In genomic region chr2:101675512-101675911, GRCh38 we compare ENCODE assay signal across 29 cellular contexts. TPM values are rescaled to one million over a fixed set of nuclear protein-coding genes. Genes with fewer than 3 reads are reported as not detected.
DNase-seq lines count a peak whose midpoint lies in the region; ATAC-seq, FAIRE-seq and TF ChIP-seq lines count a peak whose summit lies in the region.
"Had no signal": no experiment of that assay in that cellular context is flagged by ENCODE, and none has a peak within 500 bp of the region (broad histone marks: within the 10 kb centered on the region; RNA-seq: fewer than 3 reads in every experiment).

No MANE protein-coding gene starts in this region.

- H3K4me2 ChIP-seq in GM12878 (ENCODE audit: control insufficient read depth, insufficient read depth): peak overlapping the region; percentile 18; the same call in 1 of the 2 replicates

- SMC1A ChIA-PET in GM12878 (lab: Charles Lee; ENCODE audit: uncharacterized antibody, unreplicated experiment): interaction anchor here (0.7 to 2.6 kb wide), 13 partner anchors 13 to 256 kb away, joined by 3 to 13 read pairs (median 4); no protein-coding TSS in a partner anchor

- RAD21 ChIA-PET in GM12878 (lab: Charles Lee; ENCODE audit: unreplicated experiment): interaction anchor here (0.7 to 1.5 kb wide), 8 partner anchors 23 to 107 kb away, joined by 3 to 8 read pairs (median 4); no protein-coding TSS in a partner anchor

- TF ChIP-seq POLR2A in GM12878 (IDR thresholded peaks at IDR 0.05; ENCODE audit: low read depth, low read length): no peak

- no peak overlapping the region for H3K27ac Mint-ChIP-seq in activated naive CD8-positive, alpha-beta T cell treated with anti-CD3 and anti-CD28 coated beads, Interleukin-2, amount 50 U/mL, for 24 hours
- no peak overlapping the region for H3K27ac Mint-ChIP-seq in activated naive CD8-positive, alpha-beta T cell treated with anti-CD3 and anti-CD28 coated beads for 36 hours
- H3K27ac Mint-ChIP-seq: activated naive CD8-positive, alpha-beta T cell; activated T-helper 1 cell treated with anti-CD3 and anti-CD28 coated beads, Interleukin-12 subunit alpha, Interleukin-12 subunit beta, Interleukin-2, Interleukin-4 antibody, amounts not matched to agents 30 ng/mL and 10 ng/mL and 1 ng/mL, durations not matched to agents 14 hours and 24 hours and 36 hours; endodermal cell; IgD-negative memory B cell had no signal

- H3K36me3 Mint-ChIP-seq in activated naive CD8-positive, alpha-beta T cell treated with anti-CD3 and anti-CD28 coated beads, Interleukin-2, amount 50 U/mL, for 24 hours (ENCODE audit: low read depth): peaks cover 4% of the 10 kb centered on the region
- peaks cover 6% of the 10 kb centered on the region for H3K36me3 Mint-ChIP-seq in activated naive CD8-positive, alpha-beta T cell treated with anti-CD3 and anti-CD28 coated beads for 36 hours

- H2AFZ ChIP-seq in GM12878 (ENCODE audit: control insufficient read depth, low read depth, low read length): no peak overlapping the region

- H3K4me1 Mint-ChIP-seq in activated naive CD8-positive, alpha-beta T cell treated with anti-CD3 and anti-CD28 coated beads, Interleukin-2, amount 50 U/mL, for 24 hours: peaks cover 12% of the 10 kb centered on the region
- H3K4me1 Mint-ChIP-seq in activated naive CD8-positive, alpha-beta T cell treated with anti-CD3 and anti-CD28 coated beads for 36 hours: peaks cover 6% of the 10 kb centered on the region

- CTCF ChIA-PET in GM12878 (lab: Yijun Ruan, JAX): interaction anchor here (0.9 to 1.0 kb wide), 3 partner anchors 153 to 208 kb away, joined by 3 read pairs; no protein-coding TSS in a partner anchor

- H3K4me1 ChIP-seq in GM12878 (ENCODE audit: control insufficient read depth, insufficient read depth, low read length): no peaks in the 10 kb centered on the region

- peaks cover 20% of the 10 kb centered on the region for H3K9me3 Mint-ChIP-seq in activated naive CD8-positive, alpha-beta T cell treated with anti-CD3 and anti-CD28 coated beads, Interleukin-2, amount 50 U/mL, for 24 hours
- peaks cover 8% of the 10 kb centered on the region for H3K9me3 Mint-ChIP-seq in activated naive CD8-positive, alpha-beta T cell treated with anti-CD3 and anti-CD28 coated beads for 36 hours
- H3K9me3 Mint-ChIP-seq: natural killer cell treated with Interleukin-12 subunit alpha and Interleukin-12 subunit beta and Interleukin-15 and Interleukin-18, amount 100 ng/mL, for 72 hours had no signal

- H3K27ac ChIP-seq in GM12878 (ENCODE audit: control insufficient read depth, insufficient read depth): no peak overlapping the region
- H3K27ac ChIP-seq: tibial nerve, WERI-Rb-1 had no signal

- H3K27me3 Mint-ChIP-seq in activated naive CD8-positive, alpha-beta T cell treated with anti-CD3 and anti-CD28 coated beads, Interleukin-2, amount 50 U/mL, for 24 hours: no peaks in the 10 kb centered on the region
- H3K27me3 Mint-ChIP-seq in activated naive CD8-positive, alpha-beta T cell treated with anti-CD3 and anti-CD28 coated beads for 36 hours: no peaks in the 10 kb centered on the region
- H3K27me3 Mint-ChIP-seq: activated naive CD8-positive, alpha-beta T cell; IgD-negative memory B cell had no signal

- no peaks in the 10 kb centered on the region for H3K36me3 ChIP-seq in GM12878 (ENCODE audit: control insufficient read depth in 2 of 2, insufficient read depth in 2 of 2, low read length in 1 of 2)
- H3K36me3 ChIP-seq: tibial nerve, WERI-Rb-1 had no signal

- TF ChIP-seq EP300 in GM12878 (IDR thresholded peaks at IDR 0.05; ENCODE audit: borderline replicate concordance in 1 of 2, control insufficient read depth in 1 of 2, low read depth in 2 of 2, low read length in 2 of 2): peak; percentile 91 to 96; a peak in 3 of 4 replicates

- no peak for TF ChIP-seq CTCF in GM12878 (IDR thresholded peaks at IDR 0.05 in 2 of 3, conservative IDR thresholded peaks at IDR 0.05 in 1 of 3; ENCODE audit: control insufficient read depth in 2 of 3, extremely low read depth in 1 of 3, insufficient read depth in 1 of 3, low read depth in 3 of 3, low read length in 3 of 3)

- intact Hi-C loops in GM12878 (cut with micrococcal nuclease; ENCODE audit: unreplicated experiment): loop anchor here (2.0 to 5.0 kb wide), 2 partner anchors 53 to 77 kb away; no protein-coding TSS in a partner anchor

- ATAC-seq in activated naive CD8-positive, alpha-beta T cell treated with anti-CD3 and anti-CD28 coated beads, Interleukin-2, amount 50 U/mL, for 24 hours: peak; percentile 46
- ATAC-seq in HG02610 (IDR thresholded peaks at IDR 0.05; ENCODE audit: unreplicated experiment) (peak; percentile 57), GM12878 (peak; percentile 92)
- ATAC-seq: HCT116, mucosa of descending colon had no signal

- no peak overlapping the region for H3K4me3 Mint-ChIP-seq in activated naive CD8-positive, alpha-beta T cell treated with anti-CD3 and anti-CD28 coated beads, Interleukin-2, amount 50 U/mL, for 24 hours
- H3K4me3 Mint-ChIP-seq in activated naive CD8-positive, alpha-beta T cell treated with anti-CD3 and anti-CD28 coated beads for 36 hours: no peak overlapping the region
- H3K4me3 Mint-ChIP-seq: activated naive CD8-positive, alpha-beta T cell; activated T-helper 1 cell treated with anti-CD3 and anti-CD28 coated beads, Interleukin-12 subunit alpha, Interleukin-12 subunit beta, Interleukin-2, Interleukin-4 antibody, amounts not matched to agents 30 ng/mL and 10 ng/mL and 1 ng/mL, durations not matched to agents 14 hours and 24 hours and 36 hours; endodermal cell; natural killer cell treated with Interleukin-12 subunit alpha and Interleukin-12 subunit beta and Interleukin-15 and Interleukin-18, amount 100 ng/mL, for 72 hours had no signal

- H3K4me3 ChIP-seq in GM12878: no peak overlapping the region
- H3K4me3 ChIP-seq: lung, mucosa of descending colon, tibial nerve had no signal

- in situ Hi-C loops in GM12878 (cut with MboI): no loop called here

- 0% methylated on average over 2 of the region's 2 CpGs for WGBS in GM12878 (ENCODE audit: insufficient coverage, insufficient replicate concordance, low lambda C conversion rate, missing lambda C conversion rate)

- no peak for TF ChIP-seq RAD21 in GM12878 (IDR thresholded peaks at IDR 0.05; ENCODE audit: insufficient read depth, low read depth, low read length)

- H3K79me2 ChIP-seq in GM12878 (ENCODE audit: control insufficient read depth, insufficient read depth, low read length): no peaks in the 10 kb centered on the region

- no peak overlapping the region for H3K9ac ChIP-seq in GM12878 (ENCODE audit: control insufficient read depth, insufficient read depth, low read length)

- BruUV-seq in GM12878 (replicated peaks; lab: Mats Ljungman, UMichigan): no TSS peak

- no peaks in the 10 kb centered on the region; a peak in 1 of 4 replicates for H3K27me3 ChIP-seq in GM12878 (replicated peaks in 1 of 2; ENCODE audit: control insufficient read depth in 2 of 2, insufficient read depth in 2 of 2, low read length in 1 of 2)
- H3K27me3 ChIP-seq: tibial nerve had no signal

- H4K20me1 ChIP-seq in GM12878 (ENCODE audit: control insufficient read depth, insufficient read depth): no peaks in the 10 kb centered on the region

- H3K9me3 ChIP-seq in GM12878 (replicated peaks; ENCODE audit: control insufficient read depth, insufficient read depth, low read length): peaks cover 4% of the 10 kb centered on the region; the same call in 1 of the 3 replicates

- FAIRE-seq in GM12878 (lab: Jason Lieb, UNC): peak; percentile 88
- FAIRE-seq: astrocyte, frontal cortex had no signal

- POLR2A ChIA-PET in GM12878 (lab: Charles Lee): interaction anchor here (1.0 kb wide), 1 partner anchor 53 kb away, joined by 3 read pairs; no protein-coding TSS in a partner anchor

- no peak for DNase-seq in activated naive CD8-positive, alpha-beta T cell treated with anti-CD3 and anti-CD28 coated beads, Interleukin-2, amount 50 U/mL, for 24 hours
- no peak for DNase-seq in activated naive CD8-positive, alpha-beta T cell treated with anti-CD3 and anti-CD28 coated beads for 36 hours
- peak; percentile 75 for DNase-seq in GM12878 (ENCODE audit: low read depth, low spot score)
- no peak for DNase-seq in EL
- no peak for DNase-seq in H4 (ENCODE audit: low spot score)
- no peak for DNase-seq in NCI-H2107 (lab: John Stamatoyannopoulos, UW)
- no peak for DNase-seq in COR-L47 (lab: John Stamatoyannopoulos, UW)
- DNase-seq: activated CD4-positive, alpha-beta T cell treated with anti-CD3 and anti-CD28 coated beads, Interleukin-2, amount 50 U/mL, for 1 hour; endodermal cell; GDM1; mucosa of descending colon; NCI-H1048; NCI-H1694; NCI-H2171 treated with DMSO at 0.1 percent for 48 hours; NCI-H526; SHP77; SW 1271; T-helper 9 cell; WERI-Rb-1 had no signal

RNA-seq across cellular contexts. Expression of gene MAP4K4, which starts 22.0 kb away (rescaled TPM):
- 10 to 100 TPM; 34.4 to 36.5 TPM for total RNA-seq in activated naive CD8-positive, alpha-beta T cell treated with anti-CD3 and anti-CD28 coated beads for 36 hours
- total RNA-seq in GM12878 (2013; cell fraction: nucleolus; rRNA removed): 37.7 and 39.0 TPM in 2 replicates
- total RNA-seq in GM12878 (2014; rRNA removed): 9.0 and 9.2 TPM in 2 replicates
- total RNA-seq in GM12878 (2014; rRNA removed; fragmentation: Illumina TruSeq; extraction: Trizol): 10.4 and 12.1 TPM in 2 replicates
- total RNA-seq in GM12878 (2021): 17.2 and 19.8 TPM in 2 replicates
- polyA plus RNA-seq in GM12878 (2011; ENCODE audit: low read depth): 1.1 TPM
- 45.7 and 50.4 TPM in 2 replicates for polyA plus RNA-seq in GM12878 (2011; rRNA removed)
- polyA plus RNA-seq in GM12878 (2011; cell fraction: cytosol; rRNA removed): 38.5 and 40.0 TPM in 2 replicates
- polyA plus RNA-seq in GM12878 (2011; cell fraction: nucleus; rRNA removed): 113 and 120 TPM in 2 replicates
- 1.4 and 1.6 TPM in 2 replicates for polyA plus RNA-seq in GM12878 (2012)
- polyA plus RNA-seq in GM12878 (2014; fragmentation: Illumina TruSeq; extraction: Trizol): 17.9 and 18.9 TPM in 2 replicates
- 1 to 10 TPM; 1.9 to 2.5 TPM for polyA plus RNA-seq in GM12878 (2014; fragmentation: Nextera tagmentation; extraction: Ambion mirVana)
- polyA plus RNA-seq in GM12878 (2014; rRNA removed): 12.4 and 13.1 TPM in 2 replicates
- 1 to 10 TPM; 2.6 to 2.9 TPM for polyA plus RNA-seq in GM12878 (2016; fragmentation: Nextera tagmentation; extraction: Ambion mirVana)
- 94.8 and 109 TPM in 2 replicates for polyA minus RNA-seq in GM12878 (2011; rRNA and poly(A)+ RNA removed)
- polyA minus RNA-seq in GM12878 (2011; cell fraction: cytosol; rRNA and poly(A)+ RNA removed): 26.1 and 26.6 TPM in 2 replicates
- polyA minus RNA-seq in GM12878 (2011; cell fraction: nucleus; rRNA and poly(A)+ RNA removed): 133 and 207 TPM in 2 replicates
- 17.8 and 26.4 TPM in 2 replicates for total RNA-seq in H4 (2014; rRNA removed; shearing (Covaris generic))
